8 cellular contexts compared by ENCODE assay signal in the genomic region with DNA sequence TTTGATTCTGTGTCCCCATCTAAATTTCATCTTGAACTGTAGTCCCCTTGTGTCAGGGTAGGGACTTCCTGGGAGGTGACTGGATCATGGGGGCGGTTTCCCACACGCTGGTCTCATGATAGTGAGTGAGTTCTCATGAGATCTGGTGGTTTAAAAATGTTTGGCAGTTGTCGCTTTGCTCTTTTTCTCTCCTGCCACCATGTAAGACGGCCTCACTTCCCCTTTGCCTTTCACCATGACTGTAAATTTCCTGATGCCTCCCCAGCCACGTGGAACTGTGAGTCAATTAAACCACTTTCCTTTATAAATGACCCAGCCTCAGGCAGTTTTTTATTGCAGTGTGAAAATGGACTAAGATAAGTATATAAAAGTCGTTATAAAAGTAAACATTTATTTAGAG.
DNase-seq lines count a peak whose midpoint lies in the region; ATAC-seq and TF ChIP-seq lines count a peak whose summit lies in the region.

No MANE protein-coding gene starts in this region.

- H3K4me3 ChIP-seq in heart left ventricle (no peak overlapping the region), esophagus muscularis mucosa (no peak overlapping the region)

- H3K27ac ChIP-seq in heart left ventricle (peak overlapping the region in 1 of 12 donors; percentile 5), esophagus muscularis mucosa (replicated peaks in 1 of 4) (no peak overlapping the region)

- H3K36me3 ChIP-seq in heart left ventricle (no peaks in the 10 kb centered on the region), esophagus muscularis mucosa (no peaks in the 10 kb centered on the region)

- WGBS in heart left ventricle, 4 donors = 70 to 77% (median 75%) methylated on average over 6 of the region's 6 CpGs
- 69% methylated on average over 6 of the region's 6 CpGs for WGBS in esophagus muscularis mucosa

- H3K4me1 ChIP-seq in heart left ventricle = peaks cover 0 to 7% (median 0%) of the 10 kb centered on the region in 12 donors
- H3K4me1 ChIP-seq in esophagus muscularis mucosa = no peaks in the 10 kb centered on the region

- intact Hi-C loops in heart left ventricle (cut with DNase I) (loop anchor here in 1 of 10 donors (1.0 kb wide), 1 partner anchor 14 kb away; no protein-coding TSS in a partner anchor), esophagus muscularis mucosa (cut with DNase I) (no loop called here)

- ATAC-seq in GM18858 (IDR thresholded peaks at IDR 0.05; ENCODE audit: unreplicated experiment) = peak; percentile 58
- no peak for ATAC-seq in HG03045 (IDR thresholded peaks at IDR 0.05; ENCODE audit: unreplicated experiment)
- no peak for ATAC-seq in heart left ventricle

- TF ChIP-seq EP300 in esophagus muscularis mucosa (IDR thresholded peaks at IDR 0.05) = no peak

- DNase-seq in A172 (ENCODE audit: low spot score) (peak; percentile 49), NOMO-1 (lab: John Stamatoyannopoulos, UW; ENCODE audit: unreplicated experiment in 2 of 2) (peak; percentile 46 to 73), globus pallidus (ENCODE audit: low spot score) (peak; percentile 17), cerebellar nuclear complex (lab: John Stamatoyannopoulos, UW) (no peak), heart left ventricle (no peak), esophagus muscularis mucosa (ENCODE audit: extremely low spot score) (no peak)

- TF ChIP-seq POLR2A in heart left ventricle (IDR thresholded peaks at IDR 0.05) (no peak), esophagus muscularis mucosa (IDR thresholded peaks at IDR 0.05; ENCODE audit: low read depth) (no peak)

- TF ChIP-seq CTCF in heart left ventricle (IDR thresholded peaks at IDR 0.05) (no peak), esophagus muscularis mucosa (IDR thresholded peaks at IDR 0.05) (no peak)

- H3K27me3 ChIP-seq in heart left ventricle = no peaks in the 10 kb centered on the region
- H3K27me3 ChIP-seq in esophagus muscularis mucosa = no peaks in the 10 kb centered on the region

- H3K9me3 ChIP-seq in heart left ventricle (no peaks in the 10 kb centered on the region), esophagus muscularis mucosa (no peaks in the 10 kb centered on the region)

Comparison
In these comparisons a context has a peak if more than half of its experiments do, and no peak if none do; other contexts are left out.
1. DNase-seq: peak in A172 (single experiment), NOMO-1 (2 of 2) and globus pallidus (single experiment); none in cerebellar nuclear complex (0 of 2), heart left ventricle (0 of 5) and esophagus muscularis mucosa (single experiment).